ENCODE assay signal across 8 cellular contexts in genomic region chr11:110000045-110000502, GRCh38.
DNase-seq lines count a peak whose midpoint lies in the region; ATAC-seq and TF ChIP-seq lines count a peak whose summit lies in the region.

No MANE protein-coding gene starts in this region.

- H3K4me1 ChIP-seq in mucosa of descending colon (ENCODE audit: low read depth): no peaks in the 10 kb centered on the region

- intact Hi-C loops in mucosa of descending colon (cut with DNase I, micrococcal nuclease): no loop called here
- intact Hi-C loops in posterior cingulate gyrus (cut with DNase I): no loop called here

- ATAC-seq in GM19463 (IDR thresholded peaks at IDR 0.05; ENCODE audit: unreplicated experiment) (peak; percentile 97), HG03439 (IDR thresholded peaks at IDR 0.05; ENCODE audit: unreplicated experiment) (peak; percentile 98), mucosa of descending colon (peak; percentile 70)

- no peak overlapping the region for H3K4me3 ChIP-seq in mucosa of descending colon

- no peaks in the 10 kb centered on the region for H3K9me3 ChIP-seq in mucosa of descending colon

- peak; percentile 38 for DNase-seq in DMS53 treated with DMSO at 0.1 percent for 48 hours (lab: John Stamatoyannopoulos, UW; ENCODE audit: unreplicated experiment)
- DNase-seq in amniotic stem cell (lab: John Stamatoyannopoulos, UW): peak; percentile 56
- no peak for DNase-seq in mucosa of descending colon
- DNase-seq in stimulated activated CD4-positive, alpha-beta T cell treated with anti-CD3 and anti-CD28 coated beads, Interleukin-15, amount 100 ng/mL, for 24 hours: no peak
- DNase-seq in HuH-7.5 (ENCODE audit: low spot score): no peak
- no peak for DNase-seq in posterior cingulate gyrus

- no peak for TF ChIP-seq CTCF in mucosa of descending colon (IDR thresholded peaks at IDR 0.05)

- no peaks in the 10 kb centered on the region for H3K36me3 ChIP-seq in mucosa of descending colon (ENCODE audit: low read depth)

Comparison
In these comparisons a context has a peak if more than half of its experiments do, and no peak if none do; other contexts are left out.
1. DNase-seq: peak in DMS53 treated with DMSO at 0.1 percent for 48 hours (single experiment) and amniotic stem cell (single experiment); none in mucosa of descending colon (0 of 3), stimulated activated CD4-positive, alpha-beta T cell treated with anti-CD3 and anti-CD28 coated beads, Interleukin-15, amount 100 ng/mL, for 24 hours (single experiment), HuH-7.5 (single experiment) and posterior cingulate gyrus (0 of 10).
2. Peak in every context shown above with its lines, with median percentiles within 50 percentile points of each other: ATAC-seq.